Comparison of ENCODE assay signal across 20 cellular contexts in the genomic region with DNA sequence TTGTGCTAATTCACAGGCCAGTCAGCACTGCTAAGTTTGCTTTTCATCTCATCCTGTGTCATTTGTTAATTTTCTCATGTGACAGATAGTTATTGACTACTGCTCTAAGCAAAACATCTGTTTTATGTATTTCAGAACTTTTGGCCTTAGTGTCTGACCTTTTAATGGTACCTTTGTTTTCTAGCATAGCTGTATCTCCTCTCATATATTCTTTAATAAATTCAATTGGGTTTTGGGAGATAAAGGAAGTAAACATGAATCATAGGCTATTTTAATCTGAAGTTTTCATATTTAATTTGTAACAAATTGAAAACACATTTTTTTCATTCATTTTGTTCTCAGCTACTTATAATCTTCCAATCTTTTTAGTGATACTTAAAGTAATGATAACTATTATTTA.
"Had no signal": no experiment of that assay in that cellular context is flagged by ENCODE, and none has a peak within 500 bp of the region (broad histone marks: within the 10 kb centered on the region; RNA-seq: fewer than 3 reads in every experiment).

No MANE protein-coding gene starts in this region.

- H3K4me1 ChIP-seq: SJSA1 had no signal

- H3K4me3 ChIP-seq: SJSA1 had no signal

- H3K27ac ChIP-seq: KMS-11, SJSA1 had no signal

- DNase-seq: IMR-90, Kasumi-1, MM.1S, NCI-H1092 treated with DMSO at 0.1 percent for 48 hours, NCI-H1436, NCI-H1694, NCI-H1930, NCI-H2081, NCI-H2107, NCI-H2227 treated with DMSO at 0.1 percent for 48 hours, NCI-H524, NCI-H526 treated with DMSO at 0.1 percent for 48 hours, NCI-H748 treated with DMSO at 0.1 percent for 48 hours, Right ventricle myocardium superior, RPMI8226, SIG-M5 had no signal

- H3K27me3 ChIP-seq: SJSA1 had no signal

- H3K36me3 ChIP-seq: SJSA1 had no signal

- H3K9me3 ChIP-seq: SJSA1 had no signal

- FAIRE-seq: HepG2, RCC 7860 had no signal

- H3K4me2 ChIP-seq: KMS-11 had no signal

- H3K9ac ChIP-seq: KMS-11 had no signal

- ATAC-seq: HepG2 had no signal
